26 cellular contexts compared by ENCODE assay signal in genomic region chr6:149580880-149581279, GRCh38. TPM values are rescaled to one million over a fixed set of nuclear protein-coding genes. Genes with fewer than 3 reads are reported as not detected.
DNase-seq lines count a peak whose midpoint lies in the region; ATAC-seq, FAIRE-seq and TF ChIP-seq lines count a peak whose summit lies in the region.
"Had no signal": no experiment of that assay in that cellular context is flagged by ENCODE, and none has a peak within 500 bp of the region (broad histone marks: within the 10 kb centered on the region; RNA-seq: fewer than 3 reads in every experiment).

No MANE protein-coding gene starts in this region.

- CTCF ChIA-PET in mammary epithelial cell (lab: Charles Lee; ENCODE audit: low non-redundant PET), result no interaction called here

- in situ Hi-C loops in mammary epithelial cell (cut with MboI; ENCODE audit: low sequenced_read_pairs in 2 of 2), result no loop called here

- FAIRE-seq in bronchial epithelial cell (lab: Jason Lieb, UNC), result no peak
- FAIRE-seq: A549, D721Med, GM12878, GM19239, H54 had no signal

- intact Hi-C loops in mammary epithelial cell (cut with micrococcal nuclease) (no loop called here), breast epithelium (cut with DNase I; ENCODE audit: low total_unique reads) (no loop called here), heart right ventricle (cut with DNase I) (no loop called here)

- no peak for TF ChIP-seq POLR2A in breast epithelium (IDR thresholded peaks at IDR 0.05)

- H4K20me1 ChIP-seq in mammary epithelial cell (ENCODE audit: insufficient read depth, low read length), result no peaks in the 10 kb centered on the region

- H3K27me3 ChIP-seq in mammary epithelial cell (ENCODE audit: insufficient read depth, low read length) (no peaks in the 10 kb centered on the region), breast epithelium (no peaks in the 10 kb centered on the region), bronchial epithelial cell (ENCODE audit: control insufficient read depth, insufficient read depth, low read length) (no peaks in the 10 kb centered on the region), foreskin keratinocyte (no peaks in the 10 kb centered on the region), heart right ventricle (no peaks in the 10 kb centered on the region)
- H3K27me3 ChIP-seq: BE2C; BLaER1 treated with 17β-estradiol and CSF1 and Interleukin-3, amounts not matched to agents 10 nM and 100 nM had no signal

- no peak overlapping the region for H3K4me3 ChIP-seq in mammary epithelial cell (replicated peaks in 1 of 3; ENCODE audit: insufficient read depth in 1 of 3, low read depth in 2 of 3, low read length in 3 of 3)
- no peak overlapping the region for H3K4me3 ChIP-seq in breast epithelium
- no peak overlapping the region for H3K4me3 ChIP-seq in bronchial epithelial cell (ENCODE audit: low read depth, low read length)
- no peak overlapping the region for H3K4me3 ChIP-seq in heart right ventricle
- H3K4me3 ChIP-seq: A549; BLaER1 treated with 17β-estradiol and CSF1 and Interleukin-3, amounts not matched to agents 10 nM and 100 nM; GM12878; HAP-1 had no signal

- H3K4me2 ChIP-seq in mammary epithelial cell (ENCODE audit: insufficient read depth, low read depth, low read length), result no peak overlapping the region
- H3K4me2 ChIP-seq: A549; BLaER1 treated with 17β-estradiol and CSF1 and Interleukin-3, amounts not matched to agents 10 nM and 100 nM had no signal

- no peak overlapping the region for H2AFZ ChIP-seq in mammary epithelial cell (ENCODE audit: low read depth, low read length)

- no peak overlapping the region for H3K9ac ChIP-seq in mammary epithelial cell (ENCODE audit: insufficient read depth, low read length)
- H3K9ac ChIP-seq: BLaER1 treated with 17β-estradiol and CSF1 and Interleukin-3, amounts not matched to agents 10 nM and 100 nM had no signal

- no TSS peak for BruUV-seq in mammary epithelial cell (replicated peaks; lab: Mats Ljungman, UMichigan)

- dilution Hi-C loops in mammary epithelial cell (cut with HindIII; ENCODE audit: low sequenced_read_pairs), result no loop called here

- H3K27ac ChIP-seq in mammary epithelial cell (ENCODE audit: insufficient read depth, low read depth, low read length), result no peak overlapping the region
- no peak overlapping the region for H3K27ac ChIP-seq in breast epithelium
- H3K27ac ChIP-seq in foreskin keratinocyte, result peak overlapping the region; percentile 72
- H3K27ac ChIP-seq in heart right ventricle, result no peak overlapping the region
- H3K27ac ChIP-seq: A549; BLaER1 treated with 17β-estradiol and CSF1 and Interleukin-3, amounts not matched to agents 10 nM and 100 nM had no signal

- DNase-seq in mammary epithelial cell, result peak; percentile 86
- no peak for DNase-seq in breast epithelium (ENCODE audit: low spot score in 2 of 2)
- peak; percentile 93 for DNase-seq in bronchial epithelial cell (ENCODE audit: low read depth)
- peak; percentile 85 to 92 for DNase-seq in foreskin keratinocyte
- DNase-seq in NK-92 treated with Interleukin-12 subunit alpha and Interleukin-12 subunit beta, amount 100 ng/mL, for 24 hours (lab: John Stamatoyannopoulos, UW), result no peak
- DNase-seq in heart right ventricle, result no peak
- DNase-seq: 8988T; ACHN; AML-193; BE2C; CD4-positive, alpha-beta T cell; CD8-positive, alpha-beta memory T cell; DMS 273 treated with DMSO at 0.1 percent for 48 hours; DMS79; EL; GDM1; GOT3; HFFc6 had no signal

- H3K36me3 ChIP-seq in mammary epithelial cell (ENCODE audit: insufficient read depth, low read length), result peaks cover 4% of the 10 kb centered on the region
- H3K36me3 ChIP-seq in breast epithelium, result no peaks in the 10 kb centered on the region
- H3K36me3 ChIP-seq in bronchial epithelial cell (ENCODE audit: control insufficient read depth, insufficient read depth, low read length), result peaks cover 1% of the 10 kb centered on the region
- H3K36me3 ChIP-seq in heart right ventricle, result peaks cover 0 to 91% (median 41%) of the 10 kb centered on the region in 9 donors

- H3K9me3 ChIP-seq in mammary epithelial cell (replicated peaks; ENCODE audit: insufficient read depth, low read length), result no peaks in the 10 kb centered on the region
- no peaks in the 10 kb centered on the region for H3K9me3 ChIP-seq in breast epithelium
- H3K9me3 ChIP-seq in heart right ventricle, result no peaks in the 10 kb centered on the region
- H3K9me3 ChIP-seq: A549; BE2C; BLaER1 treated with 17β-estradiol and CSF1 and Interleukin-3, amounts not matched to agents 10 nM and 100 nM; HAP-1 had no signal

- H3K79me2 ChIP-seq in mammary epithelial cell (ENCODE audit: insufficient read depth, low read length), result no peaks in the 10 kb centered on the region

- H3K4me1 ChIP-seq in mammary epithelial cell (ENCODE audit: insufficient read depth, low read length), result no peaks in the 10 kb centered on the region
- H3K4me1 ChIP-seq in breast epithelium, result no peaks in the 10 kb centered on the region
- H3K4me1 ChIP-seq in foreskin keratinocyte, result peaks cover 25% of the 10 kb centered on the region
- no peaks in the 10 kb centered on the region for H3K4me1 ChIP-seq in heart right ventricle
- H3K4me1 ChIP-seq: A549; BE2C; BLaER1 treated with 17β-estradiol and CSF1 and Interleukin-3, amounts not matched to agents 10 nM and 100 nM; HAP-1 had no signal

- WGBS in mammary epithelial cell (ENCODE audit: low coverage, missing lambda C conversion rate), result 79% methylated on average over 4 of the region's 5 CpGs
- WGBS in heart right ventricle, 2 donors, result 98 to 99% methylated on average over 5 of the region's 5 CpGs

- TF ChIP-seq CTCF in mammary epithelial cell (conservative IDR thresholded peaks at IDR 0.05 in 1 of 2, IDR thresholded peaks at IDR 0.05 in 1 of 2; ENCODE audit: extremely low read depth in 1 of 2, insufficient read depth in 1 of 2, low read depth in 1 of 2, low read length in 2 of 2), result no peak
- no peak for TF ChIP-seq CTCF in breast epithelium (IDR thresholded peaks at IDR 0.05)
- no peak for TF ChIP-seq CTCF in bronchial epithelial cell (IDR thresholded peaks at IDR 0.05; ENCODE audit: insufficient read depth, low read length, severe bottlenecking)
- no peak for TF ChIP-seq CTCF in foreskin keratinocyte (conservative IDR thresholded peaks at IDR 0.05)
- no peak for TF ChIP-seq CTCF in heart right ventricle (IDR thresholded peaks at IDR 0.05)

- ATAC-seq in foreskin keratinocyte (peak; percentile 99), GM21529 (IDR thresholded peaks at IDR 0.05; ENCODE audit: unreplicated experiment) (no peak), heart right ventricle (no peak)
- ATAC-seq: A549, GM12878 had no signal

RNA-seq across cellular contexts. Expression of gene GINM1, which starts 14.7 kb away (rescaled TPM):
- total RNA-seq in mammary epithelial cell (10 to 100 TPM; 33.0 to 34.0 TPM), breast epithelium (10 to 100 TPM; 53.1 to 75.8 (median 54.7) TPM), bronchial epithelial cell (30.8 and 41.2 TPM in 2 replicates), foreskin keratinocyte (33.5 and 34.1 TPM in 2 replicates), heart right ventricle (10 to 100 TPM; 48.6 to 59.3 (median 55.7) TPM)
- polyA plus RNA-seq in mammary epithelial cell (19.2 TPM), foreskin keratinocyte (20.3 and 23.2 TPM in 2 replicates), heart right ventricle (10 to 100 TPM; 26.8 to 46.1 TPM)
- 10.3 TPM for polyA minus RNA-seq in mammary epithelial cell

RNA-seq across cellular contexts. Expression of gene PPIL4, which starts 35.0 kb away (rescaled TPM):
- total RNA-seq in mammary epithelial cell, result 10 to 100 TPM; 18.7 to 28.8 TPM
- polyA plus RNA-seq in mammary epithelial cell, result 3.6 TPM
- 7.3 TPM for polyA minus RNA-seq in mammary epithelial cell
- 10 to 100 TPM; 34.7 to 46.0 (median 36.2) TPM for total RNA-seq in breast epithelium
- 19.7 and 26.2 TPM in 2 replicates for total RNA-seq in bronchial epithelial cell
- total RNA-seq in foreskin keratinocyte, result 27.6 and 29.3 TPM in 2 replicates
- 11.0 and 13.8 TPM in 2 replicates for polyA plus RNA-seq in foreskin keratinocyte
- total RNA-seq in heart right ventricle, result 10 to 100 TPM; 15.2 to 22.0 (median 18.1) TPM
- polyA plus RNA-seq in heart right ventricle, result 10 to 100 TPM in 1 of 2 donors, 1 to 10 TPM in 1; 9.4 to 15.1 TPM

Comparison
In these comparisons a context has a peak if more than half of its experiments do, and no peak if none do; other contexts are left out.
1. DNase-seq: peak in mammary epithelial cell (single experiment), bronchial epithelial cell (single experiment) and foreskin keratinocyte (2 of 2); none in breast epithelium (0 of 2), NK-92 treated with Interleukin-12 subunit alpha and Interleukin-12 subunit beta, amount 100 ng/mL, for 24 hours (single experiment) and heart right ventricle (0 of 2).